ENCODE assay signal across 17 cellular contexts in the genomic region with DNA sequence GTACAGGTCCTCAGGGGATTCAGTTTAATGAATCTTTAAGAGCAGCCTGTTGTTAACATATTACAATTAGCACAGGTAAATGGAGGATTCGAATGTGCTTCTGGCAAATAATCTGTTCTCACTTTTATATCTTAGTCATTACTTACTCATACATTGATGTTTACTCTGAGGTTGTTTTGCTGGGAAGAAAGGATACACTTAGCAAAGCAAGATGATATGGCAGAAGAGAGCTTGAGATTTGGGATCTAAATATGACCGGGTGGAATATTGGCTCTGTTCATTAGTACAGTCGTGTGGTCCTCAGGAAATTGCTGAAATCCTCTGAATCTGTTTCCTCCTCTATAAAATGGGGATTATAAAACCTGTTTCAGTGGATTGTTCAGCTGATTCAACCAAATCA. TPM values are rescaled to one million over a fixed set of nuclear protein-coding genes. Genes with fewer than 3 reads are reported as not detected.
A peak's percentile ranks its signal among the peaks of the same experiment; 100 is the strongest.
DNase-seq lines count a peak whose midpoint lies in the region; TF ChIP-seq lines count a peak whose summit lies in the region.
"Had no signal": no experiment of that assay in that cellular context is flagged by ENCODE, and none has a peak within 500 bp of the region (broad histone marks: within the 10 kb centered on the region; RNA-seq: fewer than 3 reads in every experiment).

No MANE protein-coding gene starts in this region.

- TF ChIP-seq CTCF in PC-9 (conservative IDR thresholded peaks at IDR 0.05), result no peak
- TF ChIP-seq CTCF in fibroblast of mammary gland (conservative IDR thresholded peaks at IDR 0.05; ENCODE audit: control insufficient read depth, insufficient read depth, low read depth, low read length), result no peak

- H3K9me3 ChIP-seq in PC-9 (ENCODE audit: insufficient read depth, low read depth), result no peaks in the 10 kb centered on the region
- no peaks in the 10 kb centered on the region for H3K9me3 ChIP-seq in stomach smooth muscle (ENCODE audit: control insufficient read depth in 2 of 2, low read length in 2 of 2)
- H3K9me3 ChIP-seq: A549, BE2C had no signal

- intact Hi-C loops in PC-9 (cut with micrococcal nuclease; ENCODE audit: unreplicated experiment), result no loop called here

- no peaks in the 10 kb centered on the region for H3K79me2 ChIP-seq in PC-9 (ENCODE audit: low read depth)

- H3K4me1 ChIP-seq in PC-9 (replicated peaks; ENCODE audit: insufficient read depth), result peaks cover 15% of the 10 kb centered on the region
- peaks cover 42% of the 10 kb centered on the region for H3K4me1 ChIP-seq in stomach smooth muscle (ENCODE audit: control insufficient read depth, insufficient read depth, low read length)
- H3K4me1 ChIP-seq: BE2C had no signal

- no TSS peak for BruUV-seq in PC-9 (replicated peaks; lab: Mats Ljungman, UMichigan)

- peak overlapping the region; percentile 70 for H2AFZ ChIP-seq in PC-9

- H3K27me3 ChIP-seq in PC-9 (ENCODE audit: insufficient read depth, low read depth) (no peaks in the 10 kb centered on the region), stomach smooth muscle (ENCODE audit: control insufficient read depth in 1 of 2, insufficient read depth in 2 of 2, low read length in 2 of 2) (no peaks in the 10 kb centered on the region)
- H3K27me3 ChIP-seq: BE2C had no signal

- H3K9me2 ChIP-seq in PC-9 (ENCODE audit: insufficient read depth), result no peaks in the 10 kb centered on the region

- DNase-seq in M059J (ENCODE audit: low read depth), result peak; percentile 18
- peak in 1 of 2 experiments; percentile 52 for DNase-seq in PC-9
- peak; percentile 20 for DNase-seq in fibroblast of mammary gland (ENCODE audit: low read depth)
- DNase-seq in NCI-H2227 treated with DMSO at 0.1 percent for 48 hours (lab: John Stamatoyannopoulos, UW), result no peak
- no peak for DNase-seq in NCI-H510A treated with DMSO at 0.1 percent for 48 hours (lab: John Stamatoyannopoulos, UW)
- no peak for DNase-seq in stimulated activated CD4-positive, alpha-beta T cell treated with anti-CD3 and anti-CD28 coated beads, Interleukin-1b, Interleukin-23, amount 100 ng/mL, for 48 hours
- DNase-seq: BE2C; CD4-positive, alpha-beta memory T cell; DMS79; H7 had no signal

- peaks cover 6% of the 10 kb centered on the region; the same call in 1 of the 2 replicates for H3F3A ChIP-seq in PC-9 (ENCODE audit: insufficient read depth, low read depth)

- H3K36me3 ChIP-seq in PC-9 (ENCODE audit: low read depth) (no peaks in the 10 kb centered on the region), stomach smooth muscle (ENCODE audit: control insufficient read depth in 2 of 2, insufficient read depth in 2 of 2, low read length in 2 of 2) (no peaks in the 10 kb centered on the region)
- H3K36me3 ChIP-seq: BE2C had no signal

- H3K27ac ChIP-seq in PC-9, result peak overlapping the region; percentile 37; the same call in 1 of the 2 replicates
- peak overlapping the region; percentile 69 for H3K27ac ChIP-seq in stomach smooth muscle (ENCODE audit: low read length)
- H3K27ac ChIP-seq: A549, C4-2B had no signal

- H3K4me3 ChIP-seq in PC-9, result no peak overlapping the region
- H3K4me3 ChIP-seq in fibroblast of mammary gland (ENCODE audit: control insufficient read depth, low read depth, low read length), result no peak overlapping the region
- H3K4me3 ChIP-seq in stomach smooth muscle (ENCODE audit: low read length in 2 of 2), result no peak overlapping the region
- H3K4me3 ChIP-seq: A549, GM12878, GM23338 had no signal

- H3K9ac ChIP-seq in stomach smooth muscle (ENCODE audit: low read length in 2 of 2), result no peak overlapping the region

- POLR2A ChIA-PET in PC-9 (lab: Charles Lee; ENCODE audit: unreplicated experiment), result no interaction called here

- CTCF ChIA-PET in PC-9 (lab: Charles Lee), result no interaction called here

- peak overlapping the region; percentile 20 for H3K4me2 ChIP-seq in PC-9
- H3K4me2 ChIP-seq: A549, GM23338 had no signal

- no peaks in the 10 kb centered on the region for H4K20me1 ChIP-seq in PC-9 (ENCODE audit: insufficient read depth)

RNA-seq across cellular contexts. Expression of a gene that starts 59.7 kb away (rescaled TPM):
- 0.05 and 0.17 TPM in 2 replicates for total RNA-seq in M059J (2014; rRNA removed; shearing (Covaris generic))
- total RNA-seq in PC-9 (2021), result 0.48 and 0.70 TPM in 2 replicates
- total RNA-seq: G401, HT1080 had no signal

Comparison
In these comparisons a context has a peak if more than half of its experiments do, and no peak if none do; other contexts are left out.
1. DNase-seq: peak in M059J (single experiment) and fibroblast of mammary gland (single experiment); none in NCI-H2227 treated with DMSO at 0.1 percent for 48 hours (single experiment), NCI-H510A treated with DMSO at 0.1 percent for 48 hours (single experiment) and stimulated activated CD4-positive, alpha-beta T cell treated with anti-CD3 and anti-CD28 coated beads, Interleukin-1b, Interleukin-23, amount 100 ng/mL, for 48 hours (single experiment).